In the genomic region with DNA sequence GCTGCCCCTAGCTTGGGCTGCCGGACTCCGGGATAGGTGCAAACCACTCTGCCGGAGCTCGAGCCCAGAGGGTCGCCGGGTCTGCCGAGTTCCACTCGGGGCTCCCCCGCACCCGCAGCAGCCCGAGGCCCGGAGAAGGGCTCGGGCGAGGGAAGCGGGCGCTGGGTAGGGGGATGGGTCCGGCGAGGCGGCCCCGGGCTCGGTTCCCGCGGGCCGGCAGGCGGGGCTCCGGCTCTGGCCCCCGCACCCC, we compare ENCODE assay signal across 1 cellular context.
TF ChIP-seq lines count a peak whose summit lies in the region.

No MANE protein-coding gene starts in this region.

TF ChIP-seq in HepG2, 621 proteins besides CTCF, POLR2A, EP300 and RAD21 (continued from another document):
- TF ChIP-seq MEIS2 (CRISPR knock-in tag; IDR thresholded peaks at IDR 0.05) (0 out of 2 replicates have a peak, but pooled peaks have one; percentile 12), KDM5B (CRISPR knock-in tag; IDR thresholded peaks at IDR 0.05; ENCODE audit: borderline replicate concordance) (peak; percentile 65; the same call in 1 of the 2 replicates), GATAD1 (CRISPR knock-in tag; IDR thresholded peaks at IDR 0.05) (no peak), MAFG (CRISPR knock-in tag; IDR thresholded peaks at IDR 0.05) (no peak), KLF13 (CRISPR knock-in tag; IDR thresholded peaks at IDR 0.05) (no peak), ZNF274 (CRISPR knock-in tag; IDR thresholded peaks at IDR 0.05) (no peak), RARA (CRISPR knock-in tag; IDR thresholded peaks at IDR 0.05) (no peak), ZNF598 (CRISPR knock-in tag; IDR thresholded peaks at IDR 0.05; ENCODE audit: borderline replicate concordance) (no peak), RFXANK (CRISPR knock-in tag; IDR thresholded peaks at IDR 0.05) (no peak), SP140L (CRISPR knock-in tag; IDR thresholded peaks at IDR 0.05; ENCODE audit: borderline replicate concordance) (no peak), EED (CRISPR knock-in tag; IDR thresholded peaks at IDR 0.05) (no peak), CBX1 (IDR thresholded peaks at IDR 0.05; ENCODE audit: low read depth) (no peak), ZNF761 (CRISPR knock-in tag; conservative IDR thresholded peaks at IDR 0.05) (no peak), ZNF207 (IDR thresholded peaks at IDR 0.05; ENCODE audit: borderline replicate concordance) (no peak), MED8 (CRISPR knock-in tag; IDR thresholded peaks at IDR 0.05; ENCODE audit: insufficient replicate concordance) (peak; percentile 8), SIN3B (IDR thresholded peaks at IDR 0.05; ENCODE audit: low read length) (no peak), THYN1 (CRISPR knock-in tag; IDR thresholded peaks at IDR 0.05; ENCODE audit: borderline replicate concordance, low read depth) (no peak), SALL1 (CRISPR knock-in tag; IDR thresholded peaks at IDR 0.05) (no peak), CCAR2 (optimal IDR thresholded peaks at IDR 0.05; ENCODE audit: low read depth, low read length) (no peak), ZBTB7A (CRISPR knock-in tag; IDR thresholded peaks at IDR 0.05) (0 out of 2 replicates have a peak, but pooled peaks have one; percentile 29), ZNF577 (CRISPR knock-in tag; IDR thresholded peaks at IDR 0.05; ENCODE audit: borderline replicate concordance, low read depth) (no peak), FIP1L1 (IDR thresholded peaks at IDR 0.05; ENCODE audit: borderline replicate concordance, insufficient read depth, low read depth, low read length) (no peak), NFYB (CRISPR knock-in tag; IDR thresholded peaks at IDR 0.05) (no peak), TCF12 (IDR thresholded peaks at IDR 0.05) (no peak), TCF12 (CRISPR knock-in tag; IDR thresholded peaks at IDR 0.05) (no peak), SP2 (CRISPR knock-in tag; IDR thresholded peaks at IDR 0.05) (0 out of 2 replicates have a peak, but pooled peaks have one; percentile 3), PHF21A (CRISPR knock-in tag; IDR thresholded peaks at IDR 0.05) (no peak), ZSCAN21 (CRISPR knock-in tag; IDR thresholded peaks at IDR 0.05; ENCODE audit: borderline replicate concordance) (peak; percentile 41; the same call in 1 of the 2 replicates)
- TF ChIP-seq, protein P1, sequence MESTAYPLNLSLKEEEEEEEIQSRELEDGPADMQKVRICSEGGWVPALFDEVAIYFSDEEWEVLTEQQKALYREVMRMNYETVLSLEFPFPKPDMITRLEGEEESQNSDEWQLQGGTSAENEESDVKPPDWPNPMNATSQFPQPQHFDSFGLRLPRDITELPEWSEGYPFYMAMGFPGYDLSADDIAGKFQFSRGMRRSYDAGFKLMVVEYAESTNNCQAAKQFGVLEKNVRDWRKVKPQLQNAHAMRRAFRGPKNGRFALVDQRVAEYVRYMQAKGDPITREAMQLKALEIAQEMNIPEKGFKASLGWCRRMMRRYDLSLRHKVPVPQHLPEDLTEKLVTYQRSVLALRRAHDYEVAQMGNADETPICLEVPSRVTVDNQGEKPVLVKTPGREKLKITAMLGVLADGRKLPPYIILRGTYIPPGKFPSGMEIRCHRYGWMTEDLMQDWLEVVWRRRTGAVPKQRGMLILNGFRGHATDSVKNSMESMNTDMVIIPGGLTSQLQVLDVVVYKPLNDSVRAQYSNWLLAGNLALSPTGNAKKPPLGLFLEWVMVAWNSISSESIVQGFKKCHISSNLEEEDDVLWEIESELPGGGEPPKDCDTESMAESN (CRISPR knock-in tag; conservative IDR thresholded peaks at IDR 0.05) = no peak
- TF ChIP-seq, protein P2, sequence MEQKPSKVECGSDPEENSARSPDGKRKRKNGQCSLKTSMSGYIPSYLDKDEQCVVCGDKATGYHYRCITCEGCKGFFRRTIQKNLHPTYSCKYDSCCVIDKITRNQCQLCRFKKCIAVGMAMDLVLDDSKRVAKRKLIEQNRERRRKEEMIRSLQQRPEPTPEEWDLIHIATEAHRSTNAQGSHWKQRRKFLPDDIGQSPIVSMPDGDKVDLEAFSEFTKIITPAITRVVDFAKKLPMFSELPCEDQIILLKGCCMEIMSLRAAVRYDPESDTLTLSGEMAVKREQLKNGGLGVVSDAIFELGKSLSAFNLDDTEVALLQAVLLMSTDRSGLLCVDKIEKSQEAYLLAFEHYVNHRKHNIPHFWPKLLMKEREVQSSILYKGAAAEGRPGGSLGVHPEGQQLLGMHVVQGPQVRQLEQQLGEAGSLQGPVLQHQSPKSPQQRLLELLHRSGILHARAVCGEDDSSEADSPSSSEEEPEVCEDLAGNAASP (CRISPR knock-in tag; IDR thresholded peaks at IDR 0.05; ENCODE audit: borderline replicate concordance) = no peak
- TF ChIP-seq, protein P3, sequence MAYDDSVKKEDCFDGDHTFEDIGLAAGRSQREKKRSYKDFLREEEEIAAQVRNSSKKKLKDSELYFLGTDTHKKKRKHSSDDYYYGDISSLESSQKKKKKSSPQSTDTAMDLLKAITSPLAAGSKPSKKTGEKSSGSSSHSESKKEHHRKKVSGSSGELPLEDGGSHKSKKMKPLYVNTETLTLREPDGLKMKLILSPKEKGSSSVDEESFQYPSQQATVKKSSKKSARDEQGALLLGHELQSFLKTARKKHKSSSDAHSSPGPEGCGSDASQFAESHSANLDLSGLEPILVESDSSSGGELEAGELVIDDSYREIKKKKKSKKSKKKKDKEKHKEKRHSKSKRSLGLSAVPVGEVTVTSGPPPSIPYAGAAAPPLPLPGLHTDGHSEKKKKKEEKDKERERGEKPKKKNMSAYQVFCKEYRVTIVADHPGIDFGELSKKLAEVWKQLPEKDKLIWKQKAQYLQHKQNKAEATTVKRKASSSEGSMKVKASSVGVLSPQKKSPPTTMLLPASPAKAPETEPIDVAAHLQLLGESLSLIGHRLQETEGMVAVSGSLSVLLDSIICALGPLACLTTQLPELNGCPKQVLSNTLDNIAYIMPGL (CRISPR knock-in tag; IDR thresholded peaks at IDR 0.05; ENCODE audit: borderline replicate concordance in 1 of 2, low read depth in 1 of 2) = no peak
- TF ChIP-seq, protein P4, sequence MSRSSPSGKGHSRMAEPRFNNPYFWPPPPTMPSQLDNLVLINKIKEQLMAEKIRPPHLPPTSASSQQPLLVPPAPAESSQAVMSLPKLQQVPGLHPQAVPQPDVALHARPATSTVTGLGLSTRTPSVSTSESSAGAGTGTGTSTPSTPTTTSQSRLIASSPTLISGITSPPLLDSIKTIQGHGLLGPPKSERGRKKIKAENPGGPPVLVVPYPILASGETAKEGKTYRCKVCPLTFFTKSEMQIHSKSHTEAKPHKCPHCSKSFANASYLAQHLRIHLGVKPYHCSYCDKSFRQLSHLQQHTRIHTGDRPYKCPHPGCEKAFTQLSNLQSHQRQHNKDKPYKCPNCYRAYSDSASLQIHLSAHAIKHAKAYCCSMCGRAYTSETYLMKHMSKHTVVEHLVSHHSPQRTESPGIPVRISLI (CRISPR knock-in tag; IDR thresholded peaks at IDR 0.05; ENCODE audit: borderline replicate concordance) = no peak
